ENCODE assay signal across 1 cellular context in the genomic region with DNA sequence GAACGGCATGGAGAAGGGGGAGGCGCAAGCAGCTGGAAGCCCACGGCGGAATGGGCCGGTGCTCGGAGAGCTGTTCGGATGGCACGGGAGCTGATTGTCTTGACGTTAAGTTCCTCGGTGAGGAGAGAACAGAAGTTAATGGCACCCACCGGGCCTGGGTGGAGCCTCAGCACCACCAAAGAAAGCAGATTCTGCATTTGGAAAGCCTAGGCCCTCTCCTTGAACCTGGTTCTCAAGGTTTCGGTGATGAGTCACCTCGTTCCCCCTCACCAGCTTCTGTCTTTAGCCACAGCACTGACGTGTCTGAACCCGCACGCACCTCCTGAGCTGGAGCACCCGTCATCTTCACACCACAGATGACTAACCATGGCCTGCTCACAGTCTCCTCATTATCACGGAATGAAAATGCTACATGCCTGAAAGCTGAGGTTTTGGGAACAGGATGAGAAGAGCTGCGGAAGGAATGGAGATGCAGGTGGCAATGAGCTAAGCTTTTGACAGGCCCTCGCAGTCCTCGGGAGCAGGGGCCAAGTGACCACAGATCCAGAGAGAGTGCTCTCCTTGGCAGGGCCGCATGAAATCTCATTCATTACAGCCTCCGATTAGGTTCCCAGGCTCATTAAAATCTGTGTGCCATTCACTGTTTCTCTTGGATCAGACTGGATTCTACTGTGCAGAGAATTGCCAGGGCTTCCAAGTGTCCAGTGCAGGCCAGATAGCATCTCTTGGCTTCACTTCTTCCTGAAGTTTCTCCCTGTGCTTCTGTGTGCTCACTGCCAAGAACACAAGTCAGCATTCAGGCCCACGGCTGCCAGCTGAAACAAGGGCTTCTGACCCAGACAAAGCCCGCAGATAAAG.
TF ChIP-seq lines count a peak whose summit lies in the region.

No MANE protein-coding gene starts in this region.

TF ChIP-seq in GM12878, 131 proteins besides CTCF, POLR2A, EP300 and RAD21 (continued from another document and continues in another):
- peak; percentile 79 for TF ChIP-seq KLF5 (IDR thresholded peaks at IDR 0.05; ENCODE audit: partially characterized antibody)
- TF ChIP-seq NFIC (IDR thresholded peaks at IDR 0.05; ENCODE audit: low read depth, low read length) = peak; percentile 99
- TF ChIP-seq SMAD1 (IDR thresholded peaks at IDR 0.05; ENCODE audit: low read depth, partially characterized antibody) = no peak
- TF ChIP-seq, protein P1, sequence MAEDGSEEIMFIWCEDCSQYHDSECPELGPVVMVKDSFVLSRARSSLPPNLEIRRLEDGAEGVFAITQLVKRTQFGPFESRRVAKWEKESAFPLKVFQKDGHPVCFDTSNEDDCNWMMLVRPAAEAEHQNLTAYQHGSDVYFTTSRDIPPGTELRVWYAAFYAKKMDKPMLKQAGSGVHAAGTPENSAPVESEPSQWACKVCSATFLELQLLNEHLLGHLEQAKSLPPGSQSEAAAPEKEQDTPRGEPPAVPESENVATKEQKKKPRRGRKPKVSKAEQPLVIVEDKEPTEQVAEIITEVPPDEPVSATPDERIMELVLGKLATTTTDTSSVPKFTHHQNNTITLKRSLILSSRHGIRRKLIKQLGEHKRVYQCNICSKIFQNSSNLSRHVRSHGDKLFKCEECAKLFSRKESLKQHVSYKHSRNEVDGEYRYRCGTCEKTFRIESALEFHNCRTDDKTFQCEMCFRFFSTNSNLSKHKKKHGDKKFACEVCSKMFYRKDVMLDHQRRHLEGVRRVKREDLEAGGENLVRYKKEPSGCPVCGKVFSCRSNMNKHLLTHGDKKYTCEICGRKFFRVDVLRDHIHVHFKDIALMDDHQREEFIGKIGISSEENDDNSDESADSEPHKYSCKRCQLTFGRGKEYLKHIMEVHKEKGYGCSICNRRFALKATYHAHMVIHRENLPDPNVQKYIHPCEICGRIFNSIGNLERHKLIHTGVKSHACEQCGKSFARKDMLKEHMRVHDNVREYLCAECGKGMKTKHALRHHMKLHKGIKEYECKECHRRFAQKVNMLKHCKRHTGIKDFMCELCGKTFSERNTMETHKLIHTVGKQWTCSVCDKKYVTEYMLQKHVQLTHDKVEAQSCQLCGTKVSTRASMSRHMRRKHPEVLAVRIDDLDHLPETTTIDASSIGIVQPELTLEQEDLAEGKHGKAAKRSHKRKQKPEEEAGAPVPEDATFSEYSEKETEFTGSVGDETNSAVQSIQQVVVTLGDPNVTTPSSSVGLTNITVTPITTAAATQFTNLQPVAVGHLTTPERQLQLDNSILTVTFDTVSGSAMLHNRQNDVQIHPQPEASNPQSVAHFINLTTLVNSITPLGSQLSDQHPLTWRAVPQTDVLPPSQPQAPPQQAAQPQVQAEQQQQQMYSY (CRISPR knock-in tag; IDR thresholded peaks at IDR 0.05) = no peak; the same call in 1 of the 2 replicates
- TF ChIP-seq TCF12 (IDR thresholded peaks at IDR 0.05; ENCODE audit: low read depth, low read length) = peak; percentile 95
- 0 out of 2 replicates have a peak, but pooled peaks have one; percentile 32 for TF ChIP-seq TAF1 (IDR thresholded peaks at IDR 0.05; ENCODE audit: borderline replicate concordance, low read depth, low read length)
- TF ChIP-seq, protein P2, sequence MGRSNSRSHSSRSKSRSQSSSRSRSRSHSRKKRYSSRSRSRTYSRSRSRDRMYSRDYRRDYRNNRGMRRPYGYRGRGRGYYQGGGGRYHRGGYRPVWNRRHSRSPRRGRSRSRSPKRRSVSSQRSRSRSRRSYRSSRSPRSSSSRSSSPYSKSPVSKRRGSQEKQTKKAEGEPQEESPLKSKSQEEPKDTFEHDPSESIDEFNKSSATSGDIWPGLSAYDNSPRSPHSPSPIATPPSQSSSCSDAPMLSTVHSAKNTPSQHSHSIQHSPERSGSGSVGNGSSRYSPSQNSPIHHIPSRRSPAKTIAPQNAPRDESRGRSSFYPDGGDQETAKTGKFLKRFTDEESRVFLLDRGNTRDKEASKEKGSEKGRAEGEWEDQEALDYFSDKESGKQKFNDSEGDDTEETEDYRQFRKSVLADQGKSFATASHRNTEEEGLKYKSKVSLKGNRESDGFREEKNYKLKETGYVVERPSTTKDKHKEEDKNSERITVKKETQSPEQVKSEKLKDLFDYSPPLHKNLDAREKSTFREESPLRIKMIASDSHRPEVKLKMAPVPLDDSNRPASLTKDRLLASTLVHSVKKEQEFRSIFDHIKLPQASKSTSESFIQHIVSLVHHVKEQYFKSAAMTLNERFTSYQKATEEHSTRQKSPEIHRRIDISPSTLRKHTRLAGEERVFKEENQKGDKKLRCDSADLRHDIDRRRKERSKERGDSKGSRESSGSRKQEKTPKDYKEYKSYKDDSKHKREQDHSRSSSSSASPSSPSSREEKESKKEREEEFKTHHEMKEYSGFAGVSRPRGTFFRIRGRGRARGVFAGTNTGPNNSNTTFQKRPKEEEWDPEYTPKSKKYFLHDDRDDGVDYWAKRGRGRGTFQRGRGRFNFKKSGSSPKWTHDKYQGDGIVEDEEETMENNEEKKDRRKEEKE (IDR thresholded peaks at IDR 0.05) = no peak
- TF ChIP-seq EZH2 (IDR thresholded peaks at IDR 0.05; ENCODE audit: borderline replicate concordance, control insufficient read depth, low read depth, low read length) = no peak
- TF ChIP-seq RAD51 (IDR thresholded peaks at IDR 0.05) = peak; percentile 27; the same call in 1 of the 2 replicates
- TF ChIP-seq ETV6 (conservative IDR thresholded peaks at IDR 0.05 in 1 of 2, IDR thresholded peaks at IDR 0.05 in 1 of 2; ENCODE audit: borderline replicate concordance in 1 of 2, low read depth in 1 of 2) = peak in 1 of 2 experiments; percentile 86; a peak in 2 of 4 replicates
- TF ChIP-seq, protein P3, sequence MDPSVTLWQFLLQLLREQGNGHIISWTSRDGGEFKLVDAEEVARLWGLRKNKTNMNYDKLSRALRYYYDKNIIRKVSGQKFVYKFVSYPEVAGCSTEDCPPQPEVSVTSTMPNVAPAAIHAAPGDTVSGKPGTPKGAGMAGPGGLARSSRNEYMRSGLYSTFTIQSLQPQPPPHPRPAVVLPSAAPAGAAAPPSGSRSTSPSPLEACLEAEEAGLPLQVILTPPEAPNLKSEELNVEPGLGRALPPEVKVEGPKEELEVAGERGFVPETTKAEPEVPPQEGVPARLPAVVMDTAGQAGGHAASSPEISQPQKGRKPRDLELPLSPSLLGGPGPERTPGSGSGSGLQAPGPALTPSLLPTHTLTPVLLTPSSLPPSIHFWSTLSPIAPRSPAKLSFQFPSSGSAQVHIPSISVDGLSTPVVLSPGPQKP (IDR thresholded peaks at IDR 0.05; ENCODE audit: low read depth, low read length) = no peak
- peak; percentile 87 for TF ChIP-seq MEF2A (IDR thresholded peaks at IDR 0.05; ENCODE audit: insufficient read depth, low read depth, low read length)
- peak; percentile 94 for TF ChIP-seq IRF4 (IDR thresholded peaks at IDR 0.05; ENCODE audit: low read depth, low read length)
- TF ChIP-seq, protein P4, sequence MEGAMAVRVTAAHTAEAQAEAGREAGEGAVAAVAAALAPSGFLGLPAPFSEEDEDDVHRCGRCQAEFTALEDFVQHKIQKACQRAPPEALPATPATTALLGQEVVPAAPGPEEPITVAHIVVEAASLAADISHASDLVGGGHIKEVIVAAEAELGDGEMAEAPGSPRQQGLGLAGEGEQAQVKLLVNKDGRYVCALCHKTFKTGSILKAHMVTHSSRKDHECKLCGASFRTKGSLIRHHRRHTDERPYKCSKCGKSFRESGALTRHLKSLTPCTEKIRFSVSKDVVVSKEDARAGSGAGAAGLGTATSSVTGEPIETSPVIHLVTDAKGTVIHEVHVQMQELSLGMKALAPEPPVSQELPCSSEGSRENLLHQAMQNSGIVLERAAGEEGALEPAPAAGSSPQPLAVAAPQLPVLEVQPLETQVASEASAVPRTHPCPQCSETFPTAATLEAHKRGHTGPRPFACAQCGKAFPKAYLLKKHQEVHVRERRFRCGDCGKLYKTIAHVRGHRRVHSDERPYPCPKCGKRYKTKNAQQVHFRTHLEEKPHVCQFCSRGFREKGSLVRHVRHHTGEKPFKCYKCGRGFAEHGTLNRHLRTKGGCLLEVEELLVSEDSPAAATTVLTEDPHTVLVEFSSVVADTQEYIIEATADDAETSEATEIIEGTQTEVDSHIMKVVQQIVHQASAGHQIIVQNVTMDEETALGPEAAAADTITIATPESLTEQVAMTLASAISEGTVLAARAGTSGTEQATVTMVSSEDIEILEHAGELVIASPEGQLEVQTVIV (IDR thresholded peaks at IDR 0.05; ENCODE audit: borderline replicate concordance, partially characterized antibody) = no peak
- peak; percentile 28; the same call in 1 of the 2 replicates for TF ChIP-seq LARP7 (IDR thresholded peaks at IDR 0.05)
- peak; percentile 99 for TF ChIP-seq DPF2 (IDR thresholded peaks at IDR 0.05)
- TF ChIP-seq SP1 (IDR thresholded peaks at IDR 0.05; ENCODE audit: low read depth, low read length) = peak; percentile 91
- peak; percentile 94 for TF ChIP-seq GATAD2B (conservative IDR thresholded peaks at IDR 0.05; ENCODE audit: low read depth)
- no peak for TF ChIP-seq SIX5 (IDR thresholded peaks at IDR 0.05; ENCODE audit: low read depth, low read length, severe bottlenecking)
- TF ChIP-seq GABPA (IDR thresholded peaks at IDR 0.05; ENCODE audit: low read depth) = peak; percentile 44; the same call in 1 of the 2 replicates
- TF ChIP-seq, protein P5, sequence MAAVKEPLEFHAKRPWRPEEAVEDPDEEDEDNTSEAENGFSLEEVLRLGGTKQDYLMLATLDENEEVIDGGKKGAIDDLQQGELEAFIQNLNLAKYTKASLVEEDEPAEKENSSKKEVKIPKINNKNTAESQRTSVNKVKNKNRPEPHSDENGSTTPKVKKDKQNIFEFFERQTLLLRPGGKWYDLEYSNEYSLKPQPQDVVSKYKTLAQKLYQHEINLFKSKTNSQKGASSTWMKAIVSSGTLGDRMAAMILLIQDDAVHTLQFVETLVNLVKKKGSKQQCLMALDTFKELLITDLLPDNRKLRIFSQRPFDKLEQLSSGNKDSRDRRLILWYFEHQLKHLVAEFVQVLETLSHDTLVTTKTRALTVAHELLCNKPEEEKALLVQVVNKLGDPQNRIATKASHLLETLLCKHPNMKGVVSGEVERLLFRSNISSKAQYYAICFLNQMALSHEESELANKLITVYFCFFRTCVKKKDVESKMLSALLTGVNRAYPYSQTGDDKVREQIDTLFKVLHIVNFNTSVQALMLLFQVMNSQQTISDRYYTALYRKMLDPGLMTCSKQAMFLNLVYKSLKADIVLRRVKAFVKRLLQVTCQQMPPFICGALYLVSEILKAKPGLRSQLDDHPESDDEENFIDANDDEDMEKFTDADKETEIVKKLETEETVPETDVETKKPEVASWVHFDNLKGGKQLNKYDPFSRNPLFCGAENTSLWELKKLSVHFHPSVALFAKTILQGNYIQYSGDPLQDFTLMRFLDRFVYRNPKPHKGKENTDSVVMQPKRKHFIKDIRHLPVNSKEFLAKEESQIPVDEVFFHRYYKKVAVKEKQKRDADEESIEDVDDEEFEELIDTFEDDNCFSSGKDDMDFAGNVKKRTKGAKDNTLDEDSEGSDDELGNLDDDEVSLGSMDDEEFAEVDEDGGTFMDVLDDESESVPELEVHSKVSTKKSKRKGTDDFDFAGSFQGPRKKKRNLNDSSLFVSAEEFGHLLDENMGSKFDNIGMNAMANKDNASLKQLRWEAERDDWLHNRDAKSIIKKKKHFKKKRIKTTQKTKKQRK (IDR thresholded peaks at IDR 0.05; ENCODE audit: low read depth, low read length) = no peak
- no peak for TF ChIP-seq CEBPB (IDR thresholded peaks at IDR 0.05; ENCODE audit: borderline replicate concordance in 1 of 2, low read depth in 2 of 2, low read length in 2 of 2)
- TF ChIP-seq ZZZ3 (IDR thresholded peaks at IDR 0.05; ENCODE audit: control insufficient read depth, insufficient read length, low read depth) = no peak
- no peak for TF ChIP-seq ZNF274 (IDR thresholded peaks at IDR 0.05; ENCODE audit: insufficient read depth, insufficient read length)
- peak; percentile 100 for TF ChIP-seq EED (IDR thresholded peaks at IDR 0.05; ENCODE audit: low read depth)
- no peak for TF ChIP-seq KDM1A (IDR thresholded peaks at IDR 0.05; ENCODE audit: borderline replicate concordance)
- TF ChIP-seq BMI1 (IDR thresholded peaks at IDR 0.05; ENCODE audit: borderline replicate concordance) = peak; percentile 81
- peak; percentile 99 for TF ChIP-seq PAX5 (IDR thresholded peaks at IDR 0.05; ENCODE audit: borderline replicate concordance, low read depth, low read length)
- TF ChIP-seq MYC (IDR thresholded peaks at IDR 0.05; ENCODE audit: insufficient read depth, insufficient read length, insufficient replicate concordance, low read length, severe bottlenecking) = no peak
- TF ChIP-seq YY1 (IDR thresholded peaks at IDR 0.05; ENCODE audit: low read depth, low read length) = peak; percentile 82
- TF ChIP-seq, protein P6, sequence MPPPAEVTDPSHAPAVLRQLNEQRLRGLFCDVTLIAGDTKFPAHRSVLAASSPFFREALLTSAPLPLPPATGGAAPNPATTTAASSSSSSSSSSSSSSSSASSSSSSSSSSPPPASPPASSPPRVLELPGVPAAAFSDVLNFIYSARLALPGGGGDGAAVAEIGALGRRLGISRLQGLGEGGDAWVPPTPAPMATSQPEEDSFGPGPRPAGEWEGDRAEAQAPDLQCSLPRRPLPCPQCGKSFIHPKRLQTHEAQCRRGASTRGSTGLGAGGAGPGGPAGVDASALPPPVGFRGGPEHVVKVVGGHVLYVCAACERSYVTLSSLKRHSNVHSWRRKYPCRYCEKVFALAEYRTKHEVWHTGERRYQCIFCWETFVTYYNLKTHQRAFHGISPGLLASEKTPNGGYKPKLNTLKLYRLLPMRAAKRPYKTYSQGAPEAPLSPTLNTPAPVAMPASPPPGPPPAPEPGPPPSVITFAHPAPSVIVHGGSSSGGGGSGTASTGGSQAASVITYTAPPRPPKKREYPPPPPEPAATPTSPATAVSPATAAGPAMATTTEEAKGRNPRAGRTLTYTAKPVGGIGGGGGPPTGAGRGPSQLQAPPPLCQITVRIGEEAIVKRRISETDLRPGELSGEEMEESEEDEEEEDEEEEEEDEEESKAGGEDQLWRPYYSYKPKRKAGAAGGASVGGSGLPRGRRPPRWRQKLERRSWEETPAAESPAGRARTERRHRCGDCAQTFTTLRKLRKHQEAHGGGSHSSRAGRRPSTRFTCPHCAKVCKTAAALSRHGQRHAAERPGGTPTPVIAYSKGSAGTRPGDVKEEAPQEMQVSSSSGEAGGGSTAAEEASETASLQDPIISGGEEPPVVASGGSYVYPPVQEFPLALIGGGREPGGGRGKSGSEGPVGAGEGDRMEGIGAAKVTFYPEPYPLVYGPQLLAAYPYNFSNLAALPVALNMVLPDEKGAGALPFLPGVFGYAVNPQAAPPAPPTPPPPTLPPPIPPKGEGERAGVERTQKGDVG (CRISPR knock-in tag; IDR thresholded peaks at IDR 0.05) = no peak
- TF ChIP-seq KAT2A (conservative IDR thresholded peaks at IDR 0.05; ENCODE audit: control insufficient read depth, low read depth, low read length) = no peak
- no peak for TF ChIP-seq RB1 (IDR thresholded peaks at IDR 0.05; ENCODE audit: borderline replicate concordance)
- TF ChIP-seq, protein P7, sequence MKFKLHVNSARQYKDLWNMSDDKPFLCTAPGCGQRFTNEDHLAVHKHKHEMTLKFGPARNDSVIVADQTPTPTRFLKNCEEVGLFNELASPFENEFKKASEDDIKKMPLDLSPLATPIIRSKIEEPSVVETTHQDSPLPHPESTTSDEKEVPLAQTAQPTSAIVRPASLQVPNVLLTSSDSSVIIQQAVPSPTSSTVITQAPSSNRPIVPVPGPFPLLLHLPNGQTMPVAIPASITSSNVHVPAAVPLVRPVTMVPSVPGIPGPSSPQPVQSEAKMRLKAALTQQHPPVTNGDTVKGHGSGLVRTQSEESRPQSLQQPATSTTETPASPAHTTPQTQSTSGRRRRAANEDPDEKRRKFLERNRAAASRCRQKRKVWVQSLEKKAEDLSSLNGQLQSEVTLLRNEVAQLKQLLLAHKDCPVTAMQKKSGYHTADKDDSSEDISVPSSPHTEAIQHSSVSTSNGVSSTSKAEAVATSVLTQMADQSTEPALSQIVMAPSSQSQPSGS (IDR thresholded peaks at IDR 0.05; ENCODE audit: low read length) = peak; percentile 99
- TF ChIP-seq CHD2 (IDR thresholded peaks at IDR 0.05; ENCODE audit: borderline replicate concordance, low read depth, low read length) = peak; percentile 87
- no peak for TF ChIP-seq SUPT20H (IDR thresholded peaks at IDR 0.05; ENCODE audit: borderline replicate concordance, control insufficient read depth, low read depth, low read length)
- peak; percentile 90; the same call in 1 of the 2 replicates for TF ChIP-seq RBBP5 (conservative IDR thresholded peaks at IDR 0.05)
